ENCODE assay signal across 7 cellular contexts in the genomic region with DNA sequence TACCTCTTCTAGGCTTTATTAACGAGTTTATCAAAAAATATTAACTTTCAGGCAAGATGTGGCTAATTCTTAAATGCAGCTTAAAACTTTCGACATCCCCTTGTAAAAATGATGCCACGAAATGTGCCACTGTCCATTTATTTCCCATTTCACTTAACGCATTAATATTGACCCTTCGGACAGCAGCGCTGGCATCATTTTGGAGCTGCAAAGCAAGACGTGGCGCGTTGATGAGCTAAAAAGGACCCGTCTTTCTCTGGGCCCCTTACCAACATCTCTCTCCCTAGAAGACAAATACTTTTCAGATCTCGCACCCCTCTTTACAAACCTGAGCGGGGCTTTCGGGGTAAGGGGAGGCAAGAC.
A peak's percentile ranks its signal among the peaks of the same experiment; 100 is the strongest.
DNase-seq lines count a peak whose midpoint lies in the region; ATAC-seq and TF ChIP-seq lines count a peak whose summit lies in the region.

No MANE protein-coding gene starts in this region.

- intact Hi-C loops in esophagus squamous epithelium (cut with DNase I): loop anchor here (5.0 kb wide), 2 partner anchors 495 to 510 kb away; a partner anchor contains a TSS
- intact Hi-C loops in sigmoid colon (cut with DNase I): loop anchor here (5.0 kb wide), 1 partner anchor 370 kb away; a partner anchor contains a TSS

- WGBS in esophagus squamous epithelium, 2 donors: 26 to 34% methylated on average over 13 of the region's 13 CpGs
- 30 to 49% methylated on average over 13 of the region's 13 CpGs for WGBS in sigmoid colon, 2 donors

- peaks cover 0 to 4% of the 10 kb centered on the region in 2 donors for H3K27me3 ChIP-seq in Peyer's patch
- H3K27me3 ChIP-seq in esophagus squamous epithelium: peaks cover 11 to 98% (median 15%) of the 10 kb centered on the region in 4 donors
- peaks cover 0 to 55% (median 11%) of the 10 kb centered on the region in 3 donors for H3K27me3 ChIP-seq in sigmoid colon

- H3K4me3 ChIP-seq in GM12864 (ENCODE audit: low read depth, low read length) (peak overlapping the region; percentile 61; the same call in 1 of the 2 replicates), Peyer's patch (peak overlapping the region; percentile 46 to 85 (median 58)), esophagus squamous epithelium (peak overlapping the region; percentile 45 to 71 (median 57)), sigmoid colon (peak overlapping the region; percentile 52 to 74 (median 65))

- H3K4me1 ChIP-seq in Peyer's patch: peaks cover 0 to 10% (median 0%) of the 10 kb centered on the region in 4 donors
- H3K4me1 ChIP-seq in esophagus squamous epithelium: peaks cover 3 to 9% (median 7%) of the 10 kb centered on the region in 3 donors
- H3K4me1 ChIP-seq in sigmoid colon: peaks cover 0 to 11% (median 3%) of the 10 kb centered on the region in 4 donors

- TF ChIP-seq EP300 in sigmoid colon (IDR thresholded peaks at IDR 0.05): no peak

- H3K36me3 ChIP-seq in Peyer's patch (no peaks in the 10 kb centered on the region), esophagus squamous epithelium (no peaks in the 10 kb centered on the region), sigmoid colon (no peaks in the 10 kb centered on the region)

- H3K27ac ChIP-seq in Peyer's patch (peak overlapping the region; percentile 64 to 87 (median 74)), esophagus squamous epithelium (peak overlapping the region; percentile 38 to 81 (median 73)), sigmoid colon (peak overlapping the region in 3 of 4 donors; percentile 68 to 80 (median 76))

- DNase-seq in GM12864 (ENCODE audit: low read depth) (no peak), Peyer's patch (no peak), esophagus squamous epithelium (lab: John Stamatoyannopoulos, UW) (no peak), sigmoid colon (no peak), AG08395 (ENCODE audit: low spot score) (no peak), NCI-H2227 treated with DMSO at 0.1 percent for 48 hours (lab: John Stamatoyannopoulos, UW) (no peak)

- H3K9me3 ChIP-seq in Peyer's patch (no peaks in the 10 kb centered on the region), esophagus squamous epithelium (no peaks in the 10 kb centered on the region), sigmoid colon (no peaks in the 10 kb centered on the region)

- TF ChIP-seq CTCF in GM12864 (IDR thresholded peaks at IDR 0.05; ENCODE audit: low read depth, low read length, missing control alignments): no peak
- no peak for TF ChIP-seq CTCF in Peyer's patch (IDR thresholded peaks at IDR 0.05)
- TF ChIP-seq CTCF in esophagus squamous epithelium (IDR thresholded peaks at IDR 0.05): no peak
- no peak for TF ChIP-seq CTCF in sigmoid colon (IDR thresholded peaks at IDR 0.05)

- ATAC-seq in GM21360 (IDR thresholded peaks at IDR 0.05; ENCODE audit: unreplicated experiment): no peak

- TF ChIP-seq POLR2A in Peyer's patch (IDR thresholded peaks at IDR 0.05) (no peak), esophagus squamous epithelium (IDR thresholded peaks at IDR 0.05) (no peak), sigmoid colon (IDR thresholded peaks at IDR 0.05) (no peak)
